In genomic region chr3:101676765-101677435, GRCh38 we compare ENCODE assay signal across 1 cellular context.
TF ChIP-seq lines count a peak whose summit lies in the region.

ZBTB11 (minus strand) TSS chr3:101677132; CDS start chr3:101676914, 218 bp downstream.

TF ChIP-seq in HepG2, 621 proteins besides CTCF, POLR2A, EP300 and RAD21 (continued from another document and continues in another):
- TF ChIP-seq NCOA2 (CRISPR knock-in tag; IDR thresholded peaks at IDR 0.05), result peak; percentile 36
- TF ChIP-seq, protein P1, sequence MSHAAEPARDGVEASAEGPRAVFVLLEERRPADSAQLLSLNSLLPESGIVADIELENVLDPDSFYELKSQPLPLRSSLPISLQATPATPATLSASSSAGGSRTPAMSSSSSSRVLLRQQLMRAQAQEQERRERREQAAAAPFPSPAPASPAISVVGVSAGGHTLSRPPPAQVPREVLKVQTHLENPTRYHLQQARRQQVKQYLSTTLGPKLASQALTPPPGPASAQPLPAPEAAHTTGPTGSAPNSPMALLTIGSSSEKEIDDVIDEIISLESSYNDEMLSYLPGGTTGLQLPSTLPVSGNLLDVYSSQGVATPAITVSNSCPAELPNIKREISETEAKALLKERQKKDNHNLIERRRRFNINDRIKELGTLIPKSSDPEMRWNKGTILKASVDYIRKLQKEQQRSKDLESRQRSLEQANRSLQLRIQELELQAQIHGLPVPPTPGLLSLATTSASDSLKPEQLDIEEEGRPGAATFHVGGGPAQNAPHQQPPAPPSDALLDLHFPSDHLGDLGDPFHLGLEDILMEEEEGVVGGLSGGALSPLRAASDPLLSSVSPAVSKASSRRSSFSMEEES (CRISPR knock-in tag; IDR thresholded peaks at IDR 0.05), result no peak
- TF ChIP-seq, protein P2, sequence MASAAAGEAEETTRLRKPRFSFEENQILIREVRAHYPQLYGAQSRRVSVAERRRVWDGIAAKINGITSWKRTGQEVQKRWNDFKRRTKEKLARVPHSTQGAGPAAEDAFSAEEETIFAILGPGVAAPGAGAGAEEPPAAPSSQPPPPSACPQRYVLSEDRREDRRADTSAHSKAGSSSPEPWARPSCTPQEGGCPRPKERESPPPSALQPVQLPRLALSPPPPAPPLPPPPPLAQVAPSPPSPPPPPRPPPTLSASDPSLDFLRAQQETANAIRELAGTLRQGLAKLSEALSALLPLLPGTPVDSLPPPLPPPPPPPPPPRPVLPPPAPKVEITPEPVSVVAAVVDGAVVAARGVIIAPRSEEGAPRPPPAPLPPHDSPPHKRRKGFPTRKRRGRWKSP (CRISPR knock-in tag; IDR thresholded peaks at IDR 0.05), result no peak; the same call in none of the 2 replicates
- no peak for TF ChIP-seq FIP1L1 (IDR thresholded peaks at IDR 0.05; ENCODE audit: borderline replicate concordance, insufficient read depth, low read depth, low read length)
- 0 out of 2 replicates have a peak, but pooled peaks have one; percentile 44 for TF ChIP-seq ZNF335 (CRISPR knock-in tag; IDR thresholded peaks at IDR 0.05)
- TF ChIP-seq ZFP82 (CRISPR knock-in tag; IDR thresholded peaks at IDR 0.05; ENCODE audit: borderline replicate concordance), result peak; percentile 33; the same call in 1 of the 2 replicates
- no peak for TF ChIP-seq MATR3 (CRISPR knock-in tag; IDR thresholded peaks at IDR 0.05)
- peak; percentile 21 for TF ChIP-seq ZNF501 (CRISPR knock-in tag; IDR thresholded peaks at IDR 0.05)
- TF ChIP-seq IRF9 (CRISPR knock-in tag; IDR thresholded peaks at IDR 0.05; ENCODE audit: borderline replicate concordance), result no peak
- peak; percentile 42; the same call in 1 of the 2 replicates for TF ChIP-seq ZNF891 (CRISPR knock-in tag; IDR thresholded peaks at IDR 0.05)
- TF ChIP-seq KDM5B (CRISPR knock-in tag; IDR thresholded peaks at IDR 0.05; ENCODE audit: borderline replicate concordance), result no peak
- TF ChIP-seq, protein P3, sequence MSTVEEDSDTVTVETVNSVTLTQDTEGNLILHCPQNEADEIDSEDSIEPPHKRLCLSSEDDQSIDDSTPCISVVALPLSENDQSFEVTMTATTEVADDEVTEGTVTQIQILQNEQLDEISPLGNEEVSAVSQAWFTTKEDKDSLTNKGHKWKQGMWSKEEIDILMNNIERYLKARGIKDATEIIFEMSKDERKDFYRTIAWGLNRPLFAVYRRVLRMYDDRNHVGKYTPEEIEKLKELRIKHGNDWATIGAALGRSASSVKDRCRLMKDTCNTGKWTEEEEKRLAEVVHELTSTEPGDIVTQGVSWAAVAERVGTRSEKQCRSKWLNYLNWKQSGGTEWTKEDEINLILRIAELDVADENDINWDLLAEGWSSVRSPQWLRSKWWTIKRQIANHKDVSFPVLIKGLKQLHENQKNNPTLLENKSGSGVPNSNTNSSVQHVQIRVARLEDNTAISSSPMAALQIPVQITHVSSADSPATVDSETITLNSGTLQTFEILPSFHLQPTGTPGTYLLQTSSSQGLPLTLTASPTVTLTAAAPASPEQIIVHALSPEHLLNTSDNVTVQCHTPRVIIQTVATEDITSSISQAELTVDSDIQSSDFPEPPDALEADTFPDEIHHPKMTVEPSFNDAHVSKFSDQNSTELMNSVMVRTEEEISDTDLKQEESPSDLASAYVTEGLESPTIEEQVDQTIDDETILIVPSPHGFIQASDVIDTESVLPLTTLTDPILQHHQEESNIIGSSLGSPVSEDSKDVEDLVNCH (CRISPR knock-in tag; IDR thresholded peaks at IDR 0.05), result no peak
- TF ChIP-seq GPBP1L1 (CRISPR knock-in tag; IDR thresholded peaks at IDR 0.05), result no peak
- TF ChIP-seq, protein P4, sequence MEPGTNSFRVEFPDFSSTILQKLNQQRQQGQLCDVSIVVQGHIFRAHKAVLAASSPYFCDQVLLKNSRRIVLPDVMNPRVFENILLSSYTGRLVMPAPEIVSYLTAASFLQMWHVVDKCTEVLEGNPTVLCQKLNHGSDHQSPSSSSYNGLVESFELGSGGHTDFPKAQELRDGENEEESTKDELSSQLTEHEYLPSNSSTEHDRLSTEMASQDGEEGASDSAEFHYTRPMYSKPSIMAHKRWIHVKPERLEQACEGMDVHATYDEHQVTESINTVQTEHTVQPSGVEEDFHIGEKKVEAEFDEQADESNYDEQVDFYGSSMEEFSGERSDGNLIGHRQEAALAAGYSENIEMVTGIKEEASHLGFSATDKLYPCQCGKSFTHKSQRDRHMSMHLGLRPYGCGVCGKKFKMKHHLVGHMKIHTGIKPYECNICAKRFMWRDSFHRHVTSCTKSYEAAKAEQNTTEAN (CRISPR knock-in tag; conservative IDR thresholded peaks at IDR 0.05), result 0 out of 2 replicates have a peak, but pooled peaks have one; percentile 36
- TF ChIP-seq ZNF781 (CRISPR knock-in tag; IDR thresholded peaks at IDR 0.05; ENCODE audit: borderline replicate concordance, not compliant biosample characterization), result peak; percentile 51
- peak; percentile 31; the same call in 1 of the 2 replicates for TF ChIP-seq ZNF543 (CRISPR knock-in tag; IDR thresholded peaks at IDR 0.05)
- no peak for TF ChIP-seq ZBTB38 (CRISPR knock-in tag; IDR thresholded peaks at IDR 0.05)
- no peak for TF ChIP-seq MED8 (CRISPR knock-in tag; IDR thresholded peaks at IDR 0.05; ENCODE audit: insufficient replicate concordance)
- peak; percentile 72 for TF ChIP-seq CEBPG (CRISPR knock-in tag; IDR thresholded peaks at IDR 0.05)
- no peak for TF ChIP-seq PHB2 (IDR thresholded peaks at IDR 0.05; ENCODE audit: partially characterized antibody)
- no peak for TF ChIP-seq ZNF572 (CRISPR knock-in tag; IDR thresholded peaks at IDR 0.05)
- TF ChIP-seq TFAP4 (IDR thresholded peaks at IDR 0.05; ENCODE audit: borderline replicate concordance, low read depth), result no peak
- TF ChIP-seq ZNF354B (CRISPR knock-in tag; IDR thresholded peaks at IDR 0.05), result no peak
- no peak for TF ChIP-seq NR3C1 (CRISPR knock-in tag; IDR thresholded peaks at IDR 0.05)
- TF ChIP-seq, protein P5, sequence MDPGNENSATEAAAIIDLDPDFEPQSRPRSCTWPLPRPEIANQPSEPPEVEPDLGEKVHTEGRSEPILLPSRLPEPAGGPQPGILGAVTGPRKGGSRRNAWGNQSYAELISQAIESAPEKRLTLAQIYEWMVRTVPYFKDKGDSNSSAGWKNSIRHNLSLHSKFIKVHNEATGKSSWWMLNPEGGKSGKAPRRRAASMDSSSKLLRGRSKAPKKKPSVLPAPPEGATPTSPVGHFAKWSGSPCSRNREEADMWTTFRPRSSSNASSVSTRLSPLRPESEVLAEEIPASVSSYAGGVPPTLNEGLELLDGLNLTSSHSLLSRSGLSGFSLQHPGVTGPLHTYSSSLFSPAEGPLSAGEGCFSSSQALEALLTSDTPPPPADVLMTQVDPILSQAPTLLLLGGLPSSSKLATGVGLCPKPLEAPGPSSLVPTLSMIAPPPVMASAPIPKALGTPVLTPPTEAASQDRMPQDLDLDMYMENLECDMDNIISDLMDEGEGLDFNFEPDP (CRISPR knock-in tag; conservative IDR thresholded peaks at IDR 0.05), result no peak
- no peak for TF ChIP-seq TCF7L2 (IDR thresholded peaks at IDR 0.05; ENCODE audit: low read depth, low read length)
- no peak; the same call in 1 of the 2 replicates for TF ChIP-seq MAZ (IDR thresholded peaks at IDR 0.05; ENCODE audit: borderline replicate concordance, low read depth, low read length)
- no peak for TF ChIP-seq MAZ (CRISPR knock-in tag; IDR thresholded peaks at IDR 0.05; ENCODE audit: low read depth)
- no peak for TF ChIP-seq NAIF1 (CRISPR knock-in tag; IDR thresholded peaks at IDR 0.05; ENCODE audit: borderline replicate concordance)
- TF ChIP-seq PAX8 (CRISPR knock-in tag; IDR thresholded peaks at IDR 0.05; ENCODE audit: borderline replicate concordance), result no peak
- no peak for TF ChIP-seq TCF12 (IDR thresholded peaks at IDR 0.05)
- no peak for TF ChIP-seq TCF12 (CRISPR knock-in tag; IDR thresholded peaks at IDR 0.05)
- TF ChIP-seq ZNF747 (CRISPR knock-in tag; IDR thresholded peaks at IDR 0.05; ENCODE audit: borderline replicate concordance), result no peak
- 0 out of 2 replicates have a peak, but pooled peaks have one; percentile 6 for TF ChIP-seq HES4 (CRISPR knock-in tag; IDR thresholded peaks at IDR 0.05; ENCODE audit: borderline replicate concordance)
- TF ChIP-seq YEATS2 (CRISPR knock-in tag; IDR thresholded peaks at IDR 0.05; ENCODE audit: borderline replicate concordance), result peak; percentile 86; the same call in 1 of the 2 replicates
- no peak for TF ChIP-seq ATF4 (CRISPR knock-in tag; IDR thresholded peaks at IDR 0.05)
- peak; percentile 76 for TF ChIP-seq ZNF143 (CRISPR knock-in tag; IDR thresholded peaks at IDR 0.05)
- peak; percentile 78; the same call in 1 of the 2 replicates for TF ChIP-seq ZNF225 (CRISPR knock-in tag; IDR thresholded peaks at IDR 0.05)
- peak; percentile 71; the same call in 1 of the 2 replicates for TF ChIP-seq ZNF292 (CRISPR knock-in tag; IDR thresholded peaks at IDR 0.05; ENCODE audit: borderline replicate concordance, low read depth)
- no peak for TF ChIP-seq ZMAT5 (CRISPR knock-in tag; IDR thresholded peaks at IDR 0.05; ENCODE audit: borderline replicate concordance, low read depth)
- peak; percentile 60; the same call in 1 of the 2 replicates for TF ChIP-seq FOXP4 (CRISPR knock-in tag; IDR thresholded peaks at IDR 0.05)
- TF ChIP-seq ATF3 (CRISPR knock-in tag; IDR thresholded peaks at IDR 0.05), result peak; percentile 36; the same call in 1 of the 2 replicates
